In the genomic region with DNA sequence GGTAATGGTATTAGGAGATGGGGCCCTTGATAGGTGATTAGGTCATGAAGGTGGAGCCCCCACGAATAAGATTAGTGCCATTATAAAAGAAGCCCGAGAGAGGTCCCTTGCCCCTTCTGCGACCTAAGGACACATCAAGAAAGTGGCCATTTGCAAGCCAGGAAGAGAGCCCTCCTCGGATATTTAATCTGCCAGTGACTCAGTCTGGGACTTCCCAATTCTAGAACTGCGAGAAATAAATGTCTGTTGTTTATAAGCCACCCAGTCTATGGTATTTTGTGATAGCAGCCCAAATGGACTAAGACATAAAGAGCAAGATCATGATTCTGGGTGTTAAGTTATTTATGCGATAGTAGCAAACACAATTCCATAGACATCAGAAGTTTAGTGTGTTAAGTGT, we compare ENCODE assay signal across 28 cellular contexts.
"Had no signal": no experiment of that assay in that cellular context is flagged by ENCODE, and none has a peak within 500 bp of the region (broad histone marks: within the 10 kb centered on the region; RNA-seq: fewer than 3 reads in every experiment).

No MANE protein-coding gene starts in this region.

- H3K27ac ChIP-seq: left ventricle myocardium inferior, pancreas, prostate gland, skin epidermis, stomach, testis, thyroid gland, transverse colon, vagina had no signal

- H3K36me3 ChIP-seq: left ventricle myocardium inferior, pancreas, prostate gland, stomach, thyroid gland, transverse colon, upper lobe of left lung, vagina had no signal

- H3K4me3 ChIP-seq: left ventricle myocardium inferior, lung, mucosa of descending colon, pancreas, prostate gland, skin epidermis, stomach, testis, thyroid gland, transverse colon, upper lobe of left lung, vagina had no signal

- H3K27me3 ChIP-seq: pancreas, stomach, testis, thyroid gland, transverse colon, upper lobe of left lung, vagina had no signal

- ATAC-seq: mucosa of descending colon; naive thymus-derived CD4-positive, alpha-beta T cell; natural killer cell treated with Interleukin-12 subunit alpha and Interleukin-12 subunit beta and Interleukin-15 and Interleukin-18, amount 100 ng/mL, for 72 hours; pancreas; right cardiac atrium; sciatic nerve; stimulated activated naive B cell treated with anti-CD40 and anti-IgM and Interleukin-4, amounts not matched to agents 10 μg/mL and 1 μg/mL and 100 μg/mL, for 72 hours; stimulated activated naive CD8-positive, alpha-beta T cell treated with anti-CD3 and anti-CD28 coated beads, Interleukin-15, Interleukin-2, amounts not matched to agents 100 U/mL and 50 U/mL, for 24 hours had no signal

- DNase-seq: hippocampal formation; kidney; left ventricle myocardium inferior; midbrain; mucosa of descending colon; naive thymus-derived CD4-positive, alpha-beta T cell; pancreas; posterior cingulate gyrus; retina; right cardiac atrium; stimulated activated CD4-positive, alpha-beta T cell treated with anti-CD3 and anti-CD28 coated beads, Interleukin-12 subunit alpha, Interleukin-12 subunit beta, amount 100 ng/mL, for 4 hours; stimulated activated CD4-positive, alpha-beta T cell treated with anti-CD3 and anti-CD28 coated beads, Interleukin-15, amount 100 ng/mL, for 24 hours; stimulated activated CD4-positive, alpha-beta T cell treated with anti-CD3 and anti-CD28 coated beads, Interleukin-2, amount 100 ng/mL, for 24 hours; stimulated activated CD4-positive, alpha-beta T cell treated with anti-CD3 and anti-CD28 coated beads, Interleukin-4, amount 100 ng/mL, for 1 hour; stimulated activated naive B cell treated with anti-CD40 and anti-IgM and Interleukin-4, amounts not matched to agents 10 μg/mL and 1 μg/mL and 100 μg/mL, for 72 hours; stimulated activated naive CD8-positive, alpha-beta T cell treated with anti-CD3 and anti-CD28 coated beads, Interleukin-15, Interleukin-2, amounts not matched to agents 100 U/mL and 50 U/mL, for 24 hours; stomach; testis; thyroid gland; transverse colon; upper lobe of left lung had no signal

- H3K4me1 ChIP-seq: prostate gland, testis, thyroid gland, transverse colon, upper lobe of left lung, vagina had no signal

- FAIRE-seq: islet of Langerhans, kidney, pancreas had no signal

- H3K9me3 ChIP-seq: left ventricle myocardium inferior, mucosa of descending colon, pancreas, prostate gland, stomach, testis, thyroid gland, transverse colon, upper lobe of left lung, vagina had no signal
